ENCODE assay signal across 1 cellular context in genomic region chr19:14086098-14086497, GRCh38.
TF ChIP-seq lines count a peak whose summit lies in the region.

No MANE protein-coding gene starts in this region.

TF ChIP-seq in HepG2, 621 proteins besides CTCF, POLR2A, EP300 and RAD21:
- no peak for TF ChIP-seq ATF3 (CRISPR knock-in tag; IDR thresholded peaks at IDR 0.05)
- no peak for TF ChIP-seq PRPF4 (IDR thresholded peaks at IDR 0.05; ENCODE audit: low read depth, low read length, poor library complexity, severe bottlenecking)
- no peak for TF ChIP-seq ZNF710 (CRISPR knock-in tag; IDR thresholded peaks at IDR 0.05; ENCODE audit: borderline replicate concordance)
- no peak for TF ChIP-seq HIVEP1 (CRISPR knock-in tag; IDR thresholded peaks at IDR 0.05)
- peak; percentile 76 for TF ChIP-seq ZKSCAN1 (IDR thresholded peaks at IDR 0.05; ENCODE audit: low read length)
- peak; percentile 12; the same call in 1 of the 2 replicates for TF ChIP-seq YEATS4 (CRISPR knock-in tag; IDR thresholded peaks at IDR 0.05; ENCODE audit: borderline replicate concordance)
- TF ChIP-seq ZNF740 (CRISPR knock-in tag; IDR thresholded peaks at IDR 0.05), result no peak
- no peak for TF ChIP-seq POLR2AphosphoS2 (IDR thresholded peaks at IDR 0.05; ENCODE audit: low read depth, low read length)
